2 cellular contexts compared by ENCODE assay signal in genomic region chr4:140816806-140817205, GRCh38.
TF ChIP-seq lines count a peak whose summit lies in the region.

No MANE protein-coding gene starts in this region.

TF ChIP-seq in GM23338, 12 proteins besides CTCF, POLR2A, EP300 and RAD21 (continued from another document):
- TF ChIP-seq, protein P1, sequence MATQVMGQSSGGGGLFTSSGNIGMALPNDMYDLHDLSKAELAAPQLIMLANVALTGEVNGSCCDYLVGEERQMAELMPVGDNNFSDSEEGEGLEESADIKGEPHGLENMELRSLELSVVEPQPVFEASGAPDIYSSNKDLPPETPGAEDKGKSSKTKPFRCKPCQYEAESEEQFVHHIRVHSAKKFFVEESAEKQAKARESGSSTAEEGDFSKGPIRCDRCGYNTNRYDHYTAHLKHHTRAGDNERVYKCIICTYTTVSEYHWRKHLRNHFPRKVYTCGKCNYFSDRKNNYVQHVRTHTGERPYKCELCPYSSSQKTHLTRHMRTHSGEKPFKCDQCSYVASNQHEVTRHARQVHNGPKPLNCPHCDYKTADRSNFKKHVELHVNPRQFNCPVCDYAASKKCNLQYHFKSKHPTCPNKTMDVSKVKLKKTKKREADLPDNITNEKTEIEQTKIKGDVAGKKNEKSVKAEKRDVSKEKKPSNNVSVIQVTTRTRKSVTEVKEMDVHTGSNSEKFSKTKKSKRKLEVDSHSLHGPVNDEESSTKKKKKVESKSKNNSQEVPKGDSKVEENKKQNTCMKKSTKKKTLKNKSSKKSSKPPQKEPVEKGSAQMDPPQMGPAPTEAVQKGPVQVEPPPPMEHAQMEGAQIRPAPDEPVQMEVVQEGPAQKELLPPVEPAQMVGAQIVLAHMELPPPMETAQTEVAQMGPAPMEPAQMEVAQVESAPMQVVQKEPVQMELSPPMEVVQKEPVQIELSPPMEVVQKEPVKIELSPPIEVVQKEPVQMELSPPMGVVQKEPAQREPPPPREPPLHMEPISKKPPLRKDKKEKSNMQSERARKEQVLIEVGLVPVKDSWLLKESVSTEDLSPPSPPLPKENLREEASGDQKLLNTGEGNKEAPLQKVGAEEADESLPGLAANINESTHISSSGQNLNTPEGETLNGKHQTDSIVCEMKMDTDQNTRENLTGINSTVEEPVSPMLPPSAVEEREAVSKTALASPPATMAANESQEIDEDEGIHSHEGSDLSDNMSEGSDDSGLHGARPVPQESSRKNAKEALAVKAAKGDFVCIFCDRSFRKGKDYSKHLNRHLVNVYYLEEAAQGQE (IDR thresholded peaks at IDR 0.05; ENCODE audit: unreplicated experiment): no peak
- TF ChIP-seq ZNF462 (CRISPR knock-in tag; IDR thresholded peaks at IDR 0.05) (no peak), ETS1 (IDR thresholded peaks at IDR 0.05) (no peak), POLR2AphosphoS5 (IDR thresholded peaks at IDR 0.05; ENCODE audit: low read depth) (no peak)

TF ChIP-seq in WTC11, 78 proteins besides CTCF, POLR2A, EP300 and RAD21 (continued from another document):
- TF ChIP-seq, protein P2, sequence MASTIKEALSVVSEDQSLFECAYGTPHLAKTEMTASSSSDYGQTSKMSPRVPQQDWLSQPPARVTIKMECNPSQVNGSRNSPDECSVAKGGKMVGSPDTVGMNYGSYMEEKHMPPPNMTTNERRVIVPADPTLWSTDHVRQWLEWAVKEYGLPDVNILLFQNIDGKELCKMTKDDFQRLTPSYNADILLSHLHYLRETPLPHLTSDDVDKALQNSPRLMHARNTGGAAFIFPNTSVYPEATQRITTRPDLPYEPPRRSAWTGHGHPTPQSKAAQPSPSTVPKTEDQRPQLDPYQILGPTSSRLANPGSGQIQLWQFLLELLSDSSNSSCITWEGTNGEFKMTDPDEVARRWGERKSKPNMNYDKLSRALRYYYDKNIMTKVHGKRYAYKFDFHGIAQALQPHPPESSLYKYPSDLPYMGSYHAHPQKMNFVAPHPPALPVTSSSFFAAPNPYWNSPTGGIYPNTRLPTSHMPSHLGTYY (CRISPR knock-in tag; IDR thresholded peaks at IDR 0.05): no peak
- TF ChIP-seq PRDM15 (CRISPR knock-in tag; IDR thresholded peaks at IDR 0.05): no peak
